ENCODE assay signal across 8 cellular contexts in the genomic region with DNA sequence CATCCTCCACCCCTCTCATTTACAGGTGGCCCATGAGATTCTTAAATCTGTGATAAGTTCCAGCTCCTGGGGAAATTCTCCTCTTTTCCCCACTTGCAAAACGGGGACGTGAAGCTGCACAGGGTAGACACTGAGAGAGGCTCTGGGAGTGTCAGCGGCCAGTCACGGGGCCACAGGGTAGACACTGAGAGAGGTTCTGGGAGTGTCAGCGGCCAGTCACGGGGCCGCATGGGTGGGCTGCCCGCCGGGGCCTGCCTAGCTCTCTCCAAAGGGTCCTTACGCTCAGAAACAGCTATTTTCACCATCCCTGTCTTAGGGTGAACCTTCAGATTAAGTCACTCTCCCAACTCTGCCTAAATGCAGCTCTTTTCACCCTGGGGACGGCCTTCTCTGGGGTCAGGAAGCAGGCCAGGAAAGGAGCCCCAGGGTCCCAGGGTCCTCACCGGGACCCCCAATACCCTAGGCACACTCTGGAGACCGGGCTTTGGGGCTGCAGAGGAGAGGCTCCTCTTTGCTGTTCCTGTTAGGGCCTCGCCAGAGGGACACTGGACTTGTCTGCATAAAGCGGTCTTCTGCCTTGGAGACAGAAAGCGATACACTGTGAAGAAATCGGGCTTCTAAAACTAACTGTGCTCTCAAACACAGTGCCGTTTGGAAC.
A peak's percentile ranks its signal among the peaks of the same experiment; 100 is the strongest.
DNase-seq lines count a peak whose midpoint lies in the region; ATAC-seq and TF ChIP-seq lines count a peak whose summit lies in the region.

No MANE protein-coding gene starts in this region.

- H3K27ac ChIP-seq in effector memory CD4-positive, alpha-beta T cell (ENCODE audit: insufficient read depth, low read length, poor library complexity, severe bottlenecking), result peak overlapping the region; percentile 91
- H3K27ac ChIP-seq in neutrophil, result peak overlapping the region; percentile 89

- H3K27me3 ChIP-seq in effector memory CD4-positive, alpha-beta T cell (replicated peaks; ENCODE audit: control insufficient read depth, insufficient read depth, low read length, poor library complexity, severe bottlenecking), result no peaks in the 10 kb centered on the region
- peaks cover 12% of the 10 kb centered on the region for H3K27me3 ChIP-seq in neutrophil

- POLR2A ChIA-PET in HEK293T (lab: Yijun Ruan, JAX), result no interaction called here

- TF ChIP-seq CTCF in GM10266 (IDR thresholded peaks at IDR 0.05; ENCODE audit: control insufficient read depth, insufficient read depth, low read depth, missing control alignments), result no peak
- no peak for TF ChIP-seq CTCF in NB4 (IDR thresholded peaks at IDR 0.05; ENCODE audit: low read depth, low read length)
- TF ChIP-seq CTCF in neutrophil (IDR thresholded peaks at IDR 0.05), result no peak

- H3K4me3 ChIP-seq in NB4 (ENCODE audit: low read depth, low read length), result peak overlapping the region; percentile 84
- H3K4me3 ChIP-seq in effector memory CD4-positive, alpha-beta T cell (ENCODE audit: insufficient read depth, low read depth, low read length, poor library complexity, severe bottlenecking), result peak overlapping the region; percentile 76
- H3K4me3 ChIP-seq in neutrophil (ENCODE audit: low read depth in 1 of 2, low read length in 1 of 2), result peak overlapping the region; percentile 79 to 92

- H3K36me3 ChIP-seq in effector memory CD4-positive, alpha-beta T cell (ENCODE audit: control insufficient read depth, insufficient read depth, low read length), result no peaks in the 10 kb centered on the region
- no peaks in the 10 kb centered on the region for H3K36me3 ChIP-seq in neutrophil

- no peak for ATAC-seq in GM21515 (IDR thresholded peaks at IDR 0.05; ENCODE audit: unreplicated experiment)

- CTCF ChIA-PET in HEK293T (lab: Yijun Ruan, JAX), result no interaction called here

- peaks cover 49% of the 10 kb centered on the region for H3K4me1 ChIP-seq in effector memory CD4-positive, alpha-beta T cell (ENCODE audit: control insufficient read depth, insufficient read depth, low read length, poor library complexity, severe bottlenecking)
- peaks cover 59 to 65% of the 10 kb centered on the region in 2 experiments for H3K4me1 ChIP-seq in neutrophil (ENCODE audit: control insufficient read depth in 1 of 2, insufficient read depth in 1 of 2, low read depth in 1 of 2, low read length in 1 of 2)

- DNase-seq in GM10266 (ENCODE audit: extremely low spot score) (peak; percentile 64), NB4 (ENCODE audit: low read depth) (peak; percentile 56), HEK293T (ENCODE audit: extremely low spot score) (no peak), GOT3 (lab: John Stamatoyannopoulos, UW) (no peak), NCI-H146 treated with DMSO at 0.1 percent for 48 hours (lab: John Stamatoyannopoulos, UW; ENCODE audit: unreplicated experiment) (no peak)
- no peak for DNase-seq in effector memory CD4-positive, alpha-beta T cell

- TF ChIP-seq POLR2A in NB4 (IDR thresholded peaks at IDR 0.05; ENCODE audit: extremely low read depth, insufficient read length), result no peak

- no peaks in the 10 kb centered on the region for H3K9me3 ChIP-seq in effector memory CD4-positive, alpha-beta T cell (ENCODE audit: control insufficient read depth, low read length)
- H3K9me3 ChIP-seq in neutrophil, result no peaks in the 10 kb centered on the region

TF ChIP-seq in HEK293T, 16 proteins besides CTCF, POLR2A, EP300 and RAD21:
- TF ChIP-seq CTBP1 (IDR thresholded peaks at IDR 0.05; ENCODE audit: borderline replicate concordance) (no peak), LEF1 (IDR thresholded peaks at IDR 0.05; ENCODE audit: borderline replicate concordance) (no peak), ELF4 (IDR thresholded peaks at IDR 0.05) (no peak), FOXM1 (IDR thresholded peaks at IDR 0.05; ENCODE audit: borderline replicate concordance) (no peak), BHLHE40 (IDR thresholded peaks at IDR 0.05; ENCODE audit: borderline replicate concordance) (no peak), SUZ12 (IDR thresholded peaks at IDR 0.05) (no peak), HDGF (IDR thresholded peaks at IDR 0.05; ENCODE audit: borderline replicate concordance) (no peak), FOXA1 (IDR thresholded peaks at IDR 0.05) (no peak), FOXK2 (IDR thresholded peaks at IDR 0.05) (no peak), L3MBTL2 (conservative IDR thresholded peaks at IDR 0.05) (no peak), ZNF384 (IDR thresholded peaks at IDR 0.05) (no peak), TARDBP (IDR thresholded peaks at IDR 0.05) (no peak), NFRKB (IDR thresholded peaks at IDR 0.05) (no peak), ARNT (IDR thresholded peaks at IDR 0.05) (no peak), SP1 (IDR thresholded peaks at IDR 0.05) (no peak)
- TF ChIP-seq, protein P1, sequence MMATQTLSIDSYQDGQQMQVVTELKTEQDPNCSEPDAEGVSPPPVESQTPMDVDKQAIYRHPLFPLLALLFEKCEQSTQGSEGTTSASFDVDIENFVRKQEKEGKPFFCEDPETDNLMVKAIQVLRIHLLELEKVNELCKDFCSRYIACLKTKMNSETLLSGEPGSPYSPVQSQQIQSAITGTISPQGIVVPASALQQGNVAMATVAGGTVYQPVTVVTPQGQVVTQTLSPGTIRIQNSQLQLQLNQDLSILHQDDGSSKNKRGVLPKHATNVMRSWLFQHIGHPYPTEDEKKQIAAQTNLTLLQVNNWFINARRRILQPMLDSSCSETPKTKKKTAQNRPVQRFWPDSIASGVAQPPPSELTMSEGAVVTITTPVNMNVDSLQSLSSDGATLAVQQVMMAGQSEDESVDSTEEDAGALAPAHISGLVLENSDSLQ (IDR thresholded peaks at IDR 0.05), result no peak

Comparison
In these comparisons a context has a peak if more than half of its experiments do, and no peak if none do; other contexts are left out.
1. DNase-seq: peak in GM10266 (single experiment) and NB4 (single experiment); none in effector memory CD4-positive, alpha-beta T cell (0 of 3), HEK293T (single experiment), GOT3 (single experiment) and NCI-H146 treated with DMSO at 0.1 percent for 48 hours (single experiment).
2. Peak in every context shown above with its lines, with median percentiles within 50 percentile points of each other: H3K4me3 ChIP-seq.